Comparison of ENCODE assay signal across 21 cellular contexts in the genomic region with DNA sequence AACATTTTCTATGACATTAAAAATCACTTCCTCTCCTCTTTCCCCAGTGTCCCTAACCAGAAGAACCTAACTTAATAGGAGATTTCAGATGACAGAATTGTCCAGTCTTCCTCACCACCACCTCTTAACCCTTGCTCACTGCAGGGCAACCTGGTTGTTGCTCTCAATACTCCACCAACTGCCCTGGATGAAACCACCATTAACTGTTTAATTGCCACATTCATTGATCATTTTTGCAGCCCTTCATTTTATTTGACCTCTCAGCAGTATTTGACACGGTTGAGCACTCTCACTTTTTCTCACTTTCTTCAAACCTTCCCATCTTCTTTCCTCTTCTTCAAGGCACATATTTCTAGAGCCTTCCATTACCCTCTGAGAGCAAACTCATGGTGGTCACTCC.
DNase-seq lines count a peak whose midpoint lies in the region; ATAC-seq and TF ChIP-seq lines count a peak whose summit lies in the region.
"Had no signal": no experiment of that assay in that cellular context is flagged by ENCODE, and none has a peak within 500 bp of the region (broad histone marks: within the 10 kb centered on the region; RNA-seq: fewer than 3 reads in every experiment).

No MANE protein-coding gene starts in this region.

- H3K9me3 ChIP-seq in RWPE2 (ENCODE audit: severe bottlenecking) (no peaks in the 10 kb centered on the region), fibroblast of lung (ENCODE audit: control insufficient read depth, insufficient read depth, low read depth, low read length) (no peaks in the 10 kb centered on the region), psoas muscle (no peaks in the 10 kb centered on the region)
- H3K9me3 ChIP-seq: HAP-1, MG63 had no signal

- no peak overlapping the region for H2AFZ ChIP-seq in ACC112 (ENCODE audit: low read length, unreplicated experiment)
- H2AFZ ChIP-seq in fibroblast of lung (ENCODE audit: low read length), result no peak overlapping the region

- TF ChIP-seq CTCF in RWPE2 (IDR thresholded peaks at IDR 0.05; ENCODE audit: poor library complexity, severe bottlenecking), result no peak
- no peak for TF ChIP-seq CTCF in fibroblast of lung (conservative IDR thresholded peaks at IDR 0.05 in 1 of 2, IDR thresholded peaks at IDR 0.05 in 1 of 2; ENCODE audit: low read depth in 1 of 2, low read length in 2 of 2)
- no peak for TF ChIP-seq CTCF in psoas muscle (IDR thresholded peaks at IDR 0.05)
- no peak for TF ChIP-seq CTCF in foreskin fibroblast (IDR thresholded peaks at IDR 0.05; ENCODE audit: low read depth, low read length)

- DNase-seq in RWPE2 (ENCODE audit: low spot score) (no peak), fibroblast of lung (ENCODE audit: low read depth in 2 of 2) (no peak), psoas muscle (no peak), dermis blood vessel endothelial cell (no peak), foreskin fibroblast (no peak)
- DNase-seq: Calu3; CD4-positive, CD25-positive, alpha-beta regulatory T cell; DMS79; KBM-7; MG63; NCI-H1105 treated with DMSO at 0.1 percent for 48 hours; NCI-H187 treated with DMSO at 0.1 percent for 48 hours; NCI-H446 treated with DMSO at 0.1 percent for 48 hours; NCI-H774; SHP77 had no signal

- H3K9ac ChIP-seq in fibroblast of lung (ENCODE audit: insufficient read depth, low read length), result no peak overlapping the region

- H3K4me2 ChIP-seq in fibroblast of lung (ENCODE audit: extremely low read depth, insufficient read depth, low read length), result no peak overlapping the region

- H3K27ac ChIP-seq in ACC112 (ENCODE audit: low read depth, low read length), result 0 out of 2 replicates have a peak overlapping the region, but pooled peaks have one; percentile 18
- H3K27ac ChIP-seq in RWPE2 (ENCODE audit: poor library complexity, severe bottlenecking), result peak overlapping the region; percentile 82
- peak overlapping the region; percentile 14 for H3K27ac ChIP-seq in fibroblast of lung (ENCODE audit: insufficient read depth, low read length)
- H3K27ac ChIP-seq in psoas muscle, result peak overlapping the region; percentile 28
- H3K27ac ChIP-seq: HL-60 had no signal

- ATAC-seq in RWPE2 (ENCODE audit: low read depth) (no peak), psoas muscle (no peak), HG02852 (IDR thresholded peaks at IDR 0.05; ENCODE audit: unreplicated experiment) (no peak), HG03571 (IDR thresholded peaks at IDR 0.05; ENCODE audit: unreplicated experiment) (no peak)
- ATAC-seq: GM12878 had no signal

- H4K20me1 ChIP-seq in fibroblast of lung (ENCODE audit: control insufficient read depth, extremely low read depth, insufficient read depth, low read length), result no peaks in the 10 kb centered on the region

- no peaks in the 10 kb centered on the region for H3K36me3 ChIP-seq in ACC112 (ENCODE audit: insufficient read depth, low read length)
- H3K36me3 ChIP-seq in RWPE2 (ENCODE audit: low read depth), result no peaks in the 10 kb centered on the region
- H3K36me3 ChIP-seq in fibroblast of lung (ENCODE audit: control insufficient read depth, insufficient read depth, low read length), result no peaks in the 10 kb centered on the region
- H3K36me3 ChIP-seq in psoas muscle (ENCODE audit: insufficient read depth in 1 of 2, low read depth in 1 of 2), result no peaks in the 10 kb centered on the region
- H3K36me3 ChIP-seq: HAP-1 had no signal

- peaks cover 14% of the 10 kb centered on the region for H3K79me2 ChIP-seq in ACC112 (ENCODE audit: control insufficient read depth, insufficient read depth, low read length, unreplicated experiment)
- H3K79me2 ChIP-seq in fibroblast of lung (ENCODE audit: control insufficient read depth, insufficient read depth, low read length), result peaks cover 24% of the 10 kb centered on the region

- intact Hi-C loops in psoas muscle (cut with DNase I), result no loop called here

- H3K4me3 ChIP-seq in ACC112 (ENCODE audit: low read depth, low read length), result no peak overlapping the region
- H3K4me3 ChIP-seq in RWPE2 (ENCODE audit: severe bottlenecking), result no peak overlapping the region
- H3K4me3 ChIP-seq in fibroblast of lung (replicated peaks in 1 of 4; ENCODE audit: control extremely low read depth in 1 of 4, insufficient read depth in 1 of 4, low read depth in 3 of 4, low read length in 4 of 4), result no peak overlapping the region
- H3K4me3 ChIP-seq in psoas muscle, result no peak overlapping the region
- H3K4me3 ChIP-seq in foreskin fibroblast (ENCODE audit: low read depth in 1 of 2, low read length in 2 of 2), result no peak overlapping the region
- H3K4me3 ChIP-seq: GM12878, HAP-1, MG63 had no signal

- H3K4me1 ChIP-seq in ACC112 (ENCODE audit: control insufficient read depth, insufficient read depth, low read length, unreplicated experiment), result peaks cover 35% of the 10 kb centered on the region
- H3K4me1 ChIP-seq in RWPE2 (ENCODE audit: insufficient read depth, poor library complexity, severe bottlenecking), result peaks cover 35% of the 10 kb centered on the region
- H3K4me1 ChIP-seq in fibroblast of lung (ENCODE audit: control insufficient read depth, extremely low read depth, insufficient read depth, low read length), result peaks cover 23% of the 10 kb centered on the region
- peaks cover 64% of the 10 kb centered on the region for H3K4me1 ChIP-seq in psoas muscle

- WGBS in psoas muscle, 3 donors, result 77 to 88% (median 82%) methylated on average over 1 of the region's 1 CpG

- no peaks in the 10 kb centered on the region for H3K27me3 ChIP-seq in ACC112 (ENCODE audit: insufficient read depth, low read length)
- H3K27me3 ChIP-seq in RWPE2 (ENCODE audit: insufficient read depth, poor library complexity, severe bottlenecking), result no peaks in the 10 kb centered on the region
- no peaks in the 10 kb centered on the region for H3K27me3 ChIP-seq in fibroblast of lung (ENCODE audit: control insufficient read depth, insufficient read depth, low read length)
- H3K27me3 ChIP-seq in psoas muscle (ENCODE audit: insufficient read depth in 3 of 3, low read length in 2 of 3), result no peaks in the 10 kb centered on the region
- H3K27me3 ChIP-seq: MG63 had no signal

Comparison
In these comparisons a context has a peak if more than half of its experiments do, and no peak if none do; other contexts are left out.
1. H3K27ac ChIP-seq: peak in every context shown above with its lines; median percentile 82 in RWPE2; 28 in psoas muscle; 18 in ACC112; 14 in fibroblast of lung.